1 cellular context compared by ENCODE assay signal in genomic region chrX:101097546-101098453, GRCh38.
TF ChIP-seq lines count a peak whose summit lies in the region.

CENPI (plus strand) TSS chrX:101098204; CDS start chrX:101101071, 2,867 bp downstream.

TF ChIP-seq in WTC11, 78 proteins besides CTCF, POLR2A, EP300 and RAD21 (continued from another document):
- TF ChIP-seq MLX (CRISPR knock-in tag; IDR thresholded peaks at IDR 0.05), result no peak
- TF ChIP-seq TEAD1 (CRISPR knock-in tag; IDR thresholded peaks at IDR 0.05), result no peak
- no peak for TF ChIP-seq TEAD4 (CRISPR knock-in tag; IDR thresholded peaks at IDR 0.05)
- no peak; the same call in 1 of the 2 replicates for TF ChIP-seq MAX (CRISPR knock-in tag; IDR thresholded peaks at IDR 0.05)
- no peak for TF ChIP-seq FOXP4 (CRISPR knock-in tag; IDR thresholded peaks at IDR 0.05)
- TF ChIP-seq ZNF317 (CRISPR knock-in tag; IDR thresholded peaks at IDR 0.05; ENCODE audit: borderline replicate concordance, low read depth), result no peak
- TF ChIP-seq ZNF425 (CRISPR knock-in tag; conservative IDR thresholded peaks at IDR 0.05), result no peak
- TF ChIP-seq PRRX2 (CRISPR knock-in tag; IDR thresholded peaks at IDR 0.05), result no peak
- TF ChIP-seq PRDM15 (CRISPR knock-in tag; IDR thresholded peaks at IDR 0.05), result no peak
- no peak for TF ChIP-seq EMX1 (CRISPR knock-in tag; IDR thresholded peaks at IDR 0.05)
- TF ChIP-seq ZNF532 (CRISPR knock-in tag; IDR thresholded peaks at IDR 0.05; ENCODE audit: borderline replicate concordance), result no peak
- TF ChIP-seq CDX4 (CRISPR knock-in tag; IDR thresholded peaks at IDR 0.05; ENCODE audit: borderline replicate concordance), result no peak
- no peak for TF ChIP-seq HMGXB4 (CRISPR knock-in tag; IDR thresholded peaks at IDR 0.05)
- TF ChIP-seq MYBL2 (CRISPR knock-in tag; IDR thresholded peaks at IDR 0.05), result peak; percentile 71; the same call in 1 of the 2 replicates
- no peak for TF ChIP-seq GRHL2 (CRISPR knock-in tag; IDR thresholded peaks at IDR 0.05; ENCODE audit: insufficient replicate concordance, severe bottlenecking)
- TF ChIP-seq NFE2L1 (CRISPR knock-in tag; IDR thresholded peaks at IDR 0.05), result 0 out of 2 replicates have a peak, but pooled peaks have one; percentile 38
- 0 out of 2 replicates have a peak, but pooled peaks have one; percentile 46 for TF ChIP-seq E2F5 (CRISPR knock-in tag; IDR thresholded peaks at IDR 0.05)
- no peak for TF ChIP-seq ATF1 (CRISPR knock-in tag; IDR thresholded peaks at IDR 0.05)
- TF ChIP-seq USF1 (CRISPR knock-in tag; IDR thresholded peaks at IDR 0.05), result peak; percentile 30; the same call in 1 of the 2 replicates
